8 cellular contexts compared by ENCODE assay signal in the genomic region with DNA sequence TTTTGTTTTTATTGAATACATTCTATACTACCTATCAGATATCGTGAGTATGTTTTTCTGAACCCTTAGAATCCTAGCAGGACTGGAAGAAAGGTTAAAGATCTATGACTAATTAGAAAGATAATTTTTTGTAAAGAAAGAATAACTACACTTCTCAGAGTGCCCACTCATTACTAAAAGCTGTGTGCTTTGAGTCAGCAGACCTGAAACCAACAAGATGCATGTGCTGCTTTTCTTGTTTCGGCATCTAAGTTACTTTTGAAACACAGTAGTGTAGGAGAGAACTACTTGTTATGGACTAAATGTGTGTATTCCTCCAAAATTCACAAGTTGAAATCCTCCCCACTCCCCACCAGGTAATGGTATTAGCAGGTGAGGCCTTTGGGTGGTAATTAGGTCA.
"Had no signal": no experiment of that assay in that cellular context is flagged by ENCODE, and none has a peak within 500 bp of the region (broad histone marks: within the 10 kb centered on the region; RNA-seq: fewer than 3 reads in every experiment).

No MANE protein-coding gene starts in this region.

- H3K27ac ChIP-seq: GM23248, HL-60, KMS-11 had no signal

- H3K4me3 ChIP-seq: GM23248 had no signal

- H3K4me2 ChIP-seq: KMS-11 had no signal

- DNase-seq: GM23248, H9, HCEC 1CT, Karpas-422, KBM-7 had no signal

- ATAC-seq: HepG2 had no signal

- H2AFZ ChIP-seq: GM23248 had no signal

- H3K9ac ChIP-seq: GM23248, KMS-11 had no signal
